Comparison of ENCODE assay signal across 17 cellular contexts in genomic region chr11:96271777-96272176, GRCh38.
A peak's percentile ranks its signal among the peaks of the same experiment; 100 is the strongest.
DNase-seq lines count a peak whose midpoint lies in the region; ATAC-seq and TF ChIP-seq lines count a peak whose summit lies in the region.
"Had no signal": no experiment of that assay in that cellular context is flagged by ENCODE, and none has a peak within 500 bp of the region (broad histone marks: within the 10 kb centered on the region; RNA-seq: fewer than 3 reads in every experiment).

No MANE protein-coding gene starts in this region.

- intact Hi-C loops in activated CD8-positive, alpha-beta T cell treated with anti-CD3 and anti-CD28 coated beads for 36 hours (cut with micrococcal nuclease): no loop called here
- intact Hi-C loops in activated B cell treated with CpG ODN at 0.5 μM for 24 hours (cut with micrococcal nuclease): no loop called here
- intact Hi-C loops in left lung (cut with DNase I): no loop called here

- CTCF ChIA-PET in activated CD8-positive, alpha-beta T cell treated with anti-CD3 and anti-CD28 coated beads for 36 hours (lab: Charles Lee): no interaction called here
- CTCF ChIA-PET in activated CD8-positive, alpha-beta T cell treated with anti-CD3 and anti-CD28 coated beads, Interleukin-2, amount 10 ng/mL, durations not matched to agents 7 days and 5 days (lab: Charles Lee): no interaction called here
- CTCF ChIA-PET in activated B cell treated with CpG ODN at 0.5 μM for 24 hours (lab: Charles Lee): no interaction called here
- CTCF ChIA-PET in activated CD8-positive, alpha-beta memory T cell treated with anti-CD3 and anti-CD28 coated beads, Interleukin-2, amount 10 ng/mL, durations not matched to agents 7 days and 5 days (lab: Charles Lee): no interaction called here

- no peak overlapping the region for H3K4me3 ChIP-seq in left lung
- H3K4me3 ChIP-seq: esophagus muscularis mucosa had no signal

- TF ChIP-seq CTCF in activated CD8-positive, alpha-beta T cell treated with anti-CD3 and anti-CD28 coated beads for 36 hours (IDR thresholded peaks at IDR 0.05): no peak
- TF ChIP-seq CTCF in activated B cell treated with CpG ODN at 0.5 μM for 24 hours (IDR thresholded peaks at IDR 0.05): no peak
- no peak for TF ChIP-seq CTCF in left lung (IDR thresholded peaks at IDR 0.05)

- H3K36me3 Mint-ChIP-seq in activated CD8-positive, alpha-beta T cell treated with anti-CD3 and anti-CD28 coated beads for 36 hours (ENCODE audit: low read depth): peaks cover 43% of the 10 kb centered on the region
- peaks cover 44% of the 10 kb centered on the region for H3K36me3 Mint-ChIP-seq in activated CD8-positive, alpha-beta T cell treated with anti-CD3 and anti-CD28 coated beads, Interleukin-2, amount 10 ng/mL, durations not matched to agents 7 days and 5 days (ENCODE audit: low read depth)
- peaks cover 19% of the 10 kb centered on the region for H3K36me3 Mint-ChIP-seq in activated B cell treated with CpG ODN at 0.5 μM for 24 hours (ENCODE audit: low read depth)
- H3K36me3 Mint-ChIP-seq in stimulated activated naive B cell treated with anti-CD40 and anti-IgM and Interleukin-4, amounts not matched to agents 10 μg/mL and 1 μg/mL and 100 μg/mL, for 72 hours: peaks cover 22 to 26% of the 10 kb centered on the region in 2 donors
- H3K36me3 Mint-ChIP-seq in activated CD8-positive, alpha-beta memory T cell treated with anti-CD3 and anti-CD28 coated beads, Interleukin-2, amount 10 ng/mL, durations not matched to agents 7 days and 5 days: peaks cover 33% of the 10 kb centered on the region

- no peak for ATAC-seq in activated CD8-positive, alpha-beta T cell treated with anti-CD3 and anti-CD28 coated beads for 36 hours
- no peak for ATAC-seq in activated CD8-positive, alpha-beta T cell treated with anti-CD3 and anti-CD28 coated beads, Interleukin-2, amount 10 ng/mL, durations not matched to agents 7 days and 5 days
- ATAC-seq in activated B cell treated with CpG ODN at 0.5 μM for 24 hours (ENCODE audit: low read depth) (no peak), left lung (peak; percentile 8)
- no peak for ATAC-seq in stimulated activated naive B cell treated with anti-CD40 and anti-IgM and Interleukin-4, amounts not matched to agents 10 μg/mL and 1 μg/mL and 100 μg/mL, for 72 hours (replicated peaks)
- ATAC-seq in activated CD8-positive, alpha-beta memory T cell treated with anti-CD3 and anti-CD28 coated beads, Interleukin-2, amount 10 ng/mL, durations not matched to agents 7 days and 5 days: no peak
- ATAC-seq: left lobe of liver had no signal

- no peak for DNase-seq in activated CD8-positive, alpha-beta T cell treated with anti-CD3 and anti-CD28 coated beads for 36 hours
- no peak for DNase-seq in activated CD8-positive, alpha-beta T cell treated with anti-CD3 and anti-CD28 coated beads, Interleukin-2, amount 10 ng/mL, durations not matched to agents 7 days and 5 days
- DNase-seq in activated B cell treated with CpG ODN at 0.5 μM for 24 hours (no peak), left lung (no peak), hepatic stellate cell (ENCODE audit: low spot score) (no peak), T1000 (lab: John Stamatoyannopoulos, UW) (no peak)
- no peak for DNase-seq in stimulated activated naive B cell treated with anti-CD40 and anti-IgM and Interleukin-4, amounts not matched to agents 10 μg/mL and 1 μg/mL and 100 μg/mL, for 72 hours
- no peak for DNase-seq in activated CD8-positive, alpha-beta memory T cell treated with anti-CD3 and anti-CD28 coated beads, Interleukin-2, amount 10 ng/mL, durations not matched to agents 7 days and 5 days
- DNase-seq: 8988T; activated CD4-positive, alpha-beta T cell treated with anti-CD3 and anti-CD28 coated beads, Interleukin-2, amount 50 U/mL, for 48 hours; activated T-cell treated with anti-CD3 and anti-CD28 coated beads, Interleukin-2, amount 50 U/mL, for 48 hours; DND-41; HFFc6; stimulated activated CD4-positive, alpha-beta T cell treated with anti-CD3 and anti-CD28 coated beads, Interleukin-4, amount 100 ng/mL, for 1 hour had no signal

- H3K4me3 Mint-ChIP-seq in activated CD8-positive, alpha-beta T cell treated with anti-CD3 and anti-CD28 coated beads for 36 hours: no peak overlapping the region
- H3K4me3 Mint-ChIP-seq in activated CD8-positive, alpha-beta T cell treated with anti-CD3 and anti-CD28 coated beads, Interleukin-2, amount 10 ng/mL, durations not matched to agents 7 days and 5 days: no peak overlapping the region
- H3K4me3 Mint-ChIP-seq in activated B cell treated with CpG ODN at 0.5 μM for 24 hours: no peak overlapping the region
- H3K4me3 Mint-ChIP-seq in stimulated activated naive B cell treated with anti-CD40 and anti-IgM and Interleukin-4, amounts not matched to agents 10 μg/mL and 1 μg/mL and 100 μg/mL, for 72 hours: no peak overlapping the region
- no peak overlapping the region for H3K4me3 Mint-ChIP-seq in activated CD8-positive, alpha-beta memory T cell treated with anti-CD3 and anti-CD28 coated beads, Interleukin-2, amount 10 ng/mL, durations not matched to agents 7 days and 5 days
- H3K4me3 Mint-ChIP-seq: HFFc6 had no signal

- no peaks in the 10 kb centered on the region for H3K27me3 Mint-ChIP-seq in activated CD8-positive, alpha-beta T cell treated with anti-CD3 and anti-CD28 coated beads for 36 hours
- H3K27me3 Mint-ChIP-seq in activated CD8-positive, alpha-beta T cell treated with anti-CD3 and anti-CD28 coated beads, Interleukin-2, amount 10 ng/mL, durations not matched to agents 7 days and 5 days (ENCODE audit: low read depth): no peaks in the 10 kb centered on the region
- no peaks in the 10 kb centered on the region for H3K27me3 Mint-ChIP-seq in activated B cell treated with CpG ODN at 0.5 μM for 24 hours
- H3K27me3 Mint-ChIP-seq in stimulated activated naive B cell treated with anti-CD40 and anti-IgM and Interleukin-4, amounts not matched to agents 10 μg/mL and 1 μg/mL and 100 μg/mL, for 72 hours: no peaks in the 10 kb centered on the region
- H3K27me3 Mint-ChIP-seq in activated CD8-positive, alpha-beta memory T cell treated with anti-CD3 and anti-CD28 coated beads, Interleukin-2, amount 10 ng/mL, durations not matched to agents 7 days and 5 days: no peaks in the 10 kb centered on the region

- H3K4me1 Mint-ChIP-seq in activated CD8-positive, alpha-beta T cell treated with anti-CD3 and anti-CD28 coated beads for 36 hours (ENCODE audit: low read depth): peaks cover 70% of the 10 kb centered on the region
- peaks cover 29% of the 10 kb centered on the region for H3K4me1 Mint-ChIP-seq in activated CD8-positive, alpha-beta T cell treated with anti-CD3 and anti-CD28 coated beads, Interleukin-2, amount 10 ng/mL, durations not matched to agents 7 days and 5 days (ENCODE audit: low read depth)
- H3K4me1 Mint-ChIP-seq in activated B cell treated with CpG ODN at 0.5 μM for 24 hours: peaks cover 44% of the 10 kb centered on the region
- H3K4me1 Mint-ChIP-seq in stimulated activated naive B cell treated with anti-CD40 and anti-IgM and Interleukin-4, amounts not matched to agents 10 μg/mL and 1 μg/mL and 100 μg/mL, for 72 hours: peaks cover 22 to 45% of the 10 kb centered on the region in 2 donors
- peaks cover 33% of the 10 kb centered on the region for H3K4me1 Mint-ChIP-seq in activated CD8-positive, alpha-beta memory T cell treated with anti-CD3 and anti-CD28 coated beads, Interleukin-2, amount 10 ng/mL, durations not matched to agents 7 days and 5 days

- no peaks in the 10 kb centered on the region for H3K9me3 ChIP-seq in left lung
- H3K9me3 ChIP-seq: esophagus muscularis mucosa, pancreas had no signal

- peak overlapping the region; percentile 47 for H3K27ac Mint-ChIP-seq in activated CD8-positive, alpha-beta T cell treated with anti-CD3 and anti-CD28 coated beads for 36 hours
- H3K27ac Mint-ChIP-seq in activated CD8-positive, alpha-beta T cell treated with anti-CD3 and anti-CD28 coated beads, Interleukin-2, amount 10 ng/mL, durations not matched to agents 7 days and 5 days: no peak overlapping the region
- H3K27ac Mint-ChIP-seq in activated B cell treated with CpG ODN at 0.5 μM for 24 hours: peak overlapping the region; percentile 38
- peak overlapping the region; percentile 20 for H3K27ac Mint-ChIP-seq in stimulated activated naive B cell treated with anti-CD40 and anti-IgM and Interleukin-4, amounts not matched to agents 10 μg/mL and 1 μg/mL and 100 μg/mL, for 72 hours
- no peak overlapping the region for H3K27ac Mint-ChIP-seq in activated CD8-positive, alpha-beta memory T cell treated with anti-CD3 and anti-CD28 coated beads, Interleukin-2, amount 10 ng/mL, durations not matched to agents 7 days and 5 days

- peaks cover 0 to 6% of the 10 kb centered on the region in 2 donors for H3K36me3 ChIP-seq in left lung
- H3K36me3 ChIP-seq: pancreas had no signal

- H3K9me3 Mint-ChIP-seq in activated CD8-positive, alpha-beta T cell treated with anti-CD3 and anti-CD28 coated beads for 36 hours: peaks cover 21% of the 10 kb centered on the region
- H3K9me3 Mint-ChIP-seq in activated CD8-positive, alpha-beta T cell treated with anti-CD3 and anti-CD28 coated beads, Interleukin-2, amount 10 ng/mL, durations not matched to agents 7 days and 5 days (ENCODE audit: insufficient read depth): no peaks in the 10 kb centered on the region
- H3K9me3 Mint-ChIP-seq in activated B cell treated with CpG ODN at 0.5 μM for 24 hours: peaks cover 5% of the 10 kb centered on the region
- peaks cover 7 to 9% of the 10 kb centered on the region in 2 donors for H3K9me3 Mint-ChIP-seq in stimulated activated naive B cell treated with anti-CD40 and anti-IgM and Interleukin-4, amounts not matched to agents 10 μg/mL and 1 μg/mL and 100 μg/mL, for 72 hours
- H3K9me3 Mint-ChIP-seq in activated CD8-positive, alpha-beta memory T cell treated with anti-CD3 and anti-CD28 coated beads, Interleukin-2, amount 10 ng/mL, durations not matched to agents 7 days and 5 days (ENCODE audit: low read depth): peaks cover 13% of the 10 kb centered on the region
- H3K9me3 Mint-ChIP-seq: HFFc6 had no signal

- H3K27me3 ChIP-seq in left lung: no peaks in the 10 kb centered on the region
- H3K27me3 ChIP-seq: esophagus muscularis mucosa, pancreas had no signal

- POLR2A ChIA-PET in activated CD8-positive, alpha-beta T cell treated with anti-CD3 and anti-CD28 coated beads for 36 hours (lab: Charles Lee): no interaction called here
- POLR2A ChIA-PET in activated CD8-positive, alpha-beta T cell treated with anti-CD3 and anti-CD28 coated beads, Interleukin-2, amount 10 ng/mL, durations not matched to agents 7 days and 5 days (lab: Charles Lee): no interaction called here
- POLR2A ChIA-PET in activated B cell treated with CpG ODN at 0.5 μM for 24 hours (lab: Charles Lee): no interaction called here

- peaks cover 0 to 28% of the 10 kb centered on the region in 2 donors for H3K4me1 ChIP-seq in left lung

- H3K27ac ChIP-seq in left lung: peak overlapping the region in 1 of 2 donors; percentile 67
- H3K27ac ChIP-seq: esophagus muscularis mucosa had no signal

Comparison
In these comparisons a context has a peak if more than half of its experiments do, and no peak if none do; other contexts are left out.
1. H3K27ac Mint-ChIP-seq: peak in activated CD8-positive, alpha-beta T cell treated with anti-CD3 and anti-CD28 coated beads for 36 hours (single experiment), activated B cell treated with CpG ODN at 0.5 μM for 24 hours (single experiment) and stimulated activated naive B cell treated with anti-CD40 and anti-IgM and Interleukin-4, amounts not matched to agents 10 μg/mL and 1 μg/mL and 100 μg/mL, for 72 hours (single experiment); none in activated CD8-positive, alpha-beta T cell treated with anti-CD3 and anti-CD28 coated beads, Interleukin-2, amount 10 ng/mL, durations not matched to agents 7 days and 5 days (single experiment) and activated CD8-positive, alpha-beta memory T cell treated with anti-CD3 and anti-CD28 coated beads, Interleukin-2, amount 10 ng/mL, durations not matched to agents 7 days and 5 days (single experiment).